ENCODE assay signal across 20 cellular contexts in the genomic region with DNA sequence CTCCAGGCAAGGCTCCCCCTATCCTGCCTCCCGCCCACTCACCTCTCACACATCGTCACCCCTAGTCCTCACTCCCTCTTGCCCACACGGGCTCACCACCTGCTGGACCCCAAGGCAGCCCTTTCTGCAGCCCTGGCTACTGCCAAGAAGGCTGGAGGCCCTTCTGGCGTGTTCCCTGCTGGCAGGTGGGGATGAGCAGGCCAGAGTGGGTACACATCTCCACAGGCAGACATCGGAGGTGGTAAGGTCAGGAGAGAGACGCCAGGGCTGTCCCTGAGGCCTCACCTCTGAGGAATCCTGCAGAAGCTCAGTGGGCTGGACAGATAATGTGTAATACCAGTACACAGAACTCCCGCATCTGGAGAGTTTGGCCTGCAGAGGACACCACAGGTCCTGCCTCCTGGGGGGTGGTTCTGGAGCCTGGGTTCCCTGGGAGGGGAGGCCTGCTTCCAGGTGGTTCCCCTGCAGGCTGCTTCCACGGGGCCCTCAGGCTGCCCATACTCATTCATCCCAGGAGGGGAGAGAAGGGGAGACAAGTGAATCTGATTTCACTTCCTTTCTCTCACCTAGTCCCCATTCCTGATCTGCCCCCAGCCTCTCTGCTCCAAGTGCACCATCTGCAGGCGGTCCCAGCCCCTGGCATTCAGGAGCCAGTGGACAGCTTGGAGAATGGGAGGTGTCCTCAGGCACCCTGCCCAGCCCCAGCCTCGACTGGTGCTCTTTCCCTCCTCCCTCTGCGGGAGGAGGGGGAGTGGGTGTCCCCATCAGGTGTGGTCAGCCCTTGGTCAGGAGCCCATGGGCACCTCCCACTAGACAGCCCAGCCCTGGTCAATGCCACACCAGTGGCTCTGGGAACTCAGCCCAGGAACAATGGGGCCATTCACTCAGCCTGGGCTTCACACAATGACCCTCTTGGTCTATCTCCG. TPM values are rescaled to one million over a fixed set of nuclear protein-coding genes. Genes with fewer than 3 reads are reported as not detected.
A peak's percentile ranks its signal among the peaks of the same experiment; 100 is the strongest.
DNase-seq lines count a peak whose midpoint lies in the region; ATAC-seq and TF ChIP-seq lines count a peak whose summit lies in the region.
"Had no signal": no experiment of that assay in that cellular context is flagged by ENCODE, and none has a peak within 500 bp of the region (broad histone marks: within the 10 kb centered on the region; RNA-seq: fewer than 3 reads in every experiment).

No MANE protein-coding gene starts in this region.

- DNase-seq in COLO829 (ENCODE audit: low spot score) (peak; percentile 84), RWPE2 (ENCODE audit: low spot score) (peak; percentile 42), head of caudate nucleus (peak; percentile 54 to 92 (median 82)), posterior vena cava (ENCODE audit: low spot score) (peak; percentile 56)
- no peak for DNase-seq in activated T-cell treated with anti-CD3 and anti-CD28 coated beads, Interleukin-2, amount 50 U/mL, for 4 hours
- DNase-seq: activated CD8-positive, alpha-beta T cell treated with anti-CD3 and anti-CD28 coated beads, Interleukin-2, amount 10 ng/mL, durations not matched to agents 7 days and 5 days; activated gamma-delta T cell; AML-193; DMS79; lower lobe of right lung; NCI-H1105; stimulated activated CD4-positive, alpha-beta T cell treated with anti-CD3 and anti-CD28 coated beads, Interleukin-4, amount 100 ng/mL, for 1 hour had no signal

- H3K27ac Mint-ChIP-seq in activated T-helper 17 cell treated with anti-CD3 and anti-CD28 coated beads, Interleukin-2, amount 50 U/mL, for 72 hours = no peak overlapping the region
- H3K27ac Mint-ChIP-seq: activated CD8-positive, alpha-beta T cell treated with anti-CD3 and anti-CD28 coated beads, Interleukin-2, amount 10 ng/mL, durations not matched to agents 7 days and 5 days; dendritic cell treated with granulocyte-macrophage colony-stimulating factor and Interleukin-4, amounts not matched to agents 40 ng/mL and 50 ng/mL, for 4 days; IgD-negative memory B cell; nephron; type B pancreatic cell had no signal

- H3K27ac ChIP-seq in RWPE2 (ENCODE audit: poor library complexity, severe bottlenecking) = no peak overlapping the region
- H3K27ac ChIP-seq: lower lobe of right lung, SK-N-MC had no signal

- peaks cover 10% of the 10 kb centered on the region for H3K27me3 ChIP-seq in RWPE2 (ENCODE audit: insufficient read depth, poor library complexity, severe bottlenecking)

- TF ChIP-seq CTCF in RWPE2 (IDR thresholded peaks at IDR 0.05; ENCODE audit: poor library complexity, severe bottlenecking) = no peak

- H3K4me1 ChIP-seq in RWPE2 (ENCODE audit: insufficient read depth, poor library complexity, severe bottlenecking) = no peaks in the 10 kb centered on the region
- H3K4me1 ChIP-seq: lower lobe of right lung had no signal

- ATAC-seq in RWPE2 (ENCODE audit: low read depth) (peak; percentile 18; the same call in 1 of the 3 replicates), HG02763 (IDR thresholded peaks at IDR 0.05; ENCODE audit: unreplicated experiment) (no peak), HG03175 (IDR thresholded peaks at IDR 0.05; ENCODE audit: unreplicated experiment) (no peak)
- ATAC-seq in activated T-cell treated with anti-CD3 and anti-CD28 coated beads, Interleukin-2, amount 50 U/mL, for 4 hours = no peak
- ATAC-seq in activated T-helper 17 cell treated with anti-CD3 and anti-CD28 coated beads, Interleukin-2, amount 50 U/mL, for 72 hours (replicated peaks) = no peak
- ATAC-seq: activated CD8-positive, alpha-beta T cell treated with anti-CD3 and anti-CD28 coated beads, Interleukin-2, amount 10 ng/mL, durations not matched to agents 7 days and 5 days; lower lobe of right lung had no signal

- H3K4me1 Mint-ChIP-seq in activated T-cell treated with anti-CD3 and anti-CD28 coated beads, Interleukin-2, amount 50 U/mL, for 4 hours (ENCODE audit: low read depth) = no peaks in the 10 kb centered on the region
- H3K4me1 Mint-ChIP-seq in activated T-helper 17 cell treated with anti-CD3 and anti-CD28 coated beads, Interleukin-2, amount 50 U/mL, for 72 hours = no peaks in the 10 kb centered on the region

- H3K4me3 Mint-ChIP-seq in activated T-cell treated with anti-CD3 and anti-CD28 coated beads, Interleukin-2, amount 50 U/mL, for 4 hours = no peak overlapping the region
- H3K4me3 Mint-ChIP-seq in activated T-helper 17 cell treated with anti-CD3 and anti-CD28 coated beads, Interleukin-2, amount 50 U/mL, for 72 hours = no peak overlapping the region
- H3K4me3 Mint-ChIP-seq: activated CD8-positive, alpha-beta T cell treated with anti-CD3 and anti-CD28 coated beads, Interleukin-2, amount 10 ng/mL, durations not matched to agents 7 days and 5 days; dendritic cell treated with granulocyte-macrophage colony-stimulating factor and Interleukin-4, amounts not matched to agents 40 ng/mL and 50 ng/mL, for 4 days; IgD-negative memory B cell; nephron; type B pancreatic cell had no signal

- H3K9me3 Mint-ChIP-seq in activated T-cell treated with anti-CD3 and anti-CD28 coated beads, Interleukin-2, amount 50 U/mL, for 4 hours = no peaks in the 10 kb centered on the region
- H3K9me3 Mint-ChIP-seq in activated T-helper 17 cell treated with anti-CD3 and anti-CD28 coated beads, Interleukin-2, amount 50 U/mL, for 72 hours = no peaks in the 10 kb centered on the region
- H3K9me3 Mint-ChIP-seq: dendritic cell treated with granulocyte-macrophage colony-stimulating factor and Interleukin-4, amounts not matched to agents 40 ng/mL and 50 ng/mL, for 4 days; IgD-negative memory B cell; nephron; type B pancreatic cell had no signal

- peaks cover 25% of the 10 kb centered on the region for H3K27me3 Mint-ChIP-seq in activated T-cell treated with anti-CD3 and anti-CD28 coated beads, Interleukin-2, amount 50 U/mL, for 4 hours (ENCODE audit: low read depth)
- peaks cover 19% of the 10 kb centered on the region for H3K27me3 Mint-ChIP-seq in activated T-helper 17 cell treated with anti-CD3 and anti-CD28 coated beads, Interleukin-2, amount 50 U/mL, for 72 hours

- H3K36me3 ChIP-seq in RWPE2 (ENCODE audit: low read depth) = no peaks in the 10 kb centered on the region
- H3K36me3 ChIP-seq: lower lobe of right lung had no signal

- intact Hi-C loops in head of caudate nucleus (cut with DNase I) = no loop called here
- intact Hi-C loops in posterior vena cava (cut with DNase I) = loop anchor here in 1 of 2 donors (10.0 kb wide), 1 partner anchor 697 kb away; no protein-coding TSS in a partner anchor

- no peaks in the 10 kb centered on the region for H3K36me3 Mint-ChIP-seq in activated T-cell treated with anti-CD3 and anti-CD28 coated beads, Interleukin-2, amount 50 U/mL, for 4 hours (ENCODE audit: insufficient read depth)
- H3K36me3 Mint-ChIP-seq in activated T-helper 17 cell treated with anti-CD3 and anti-CD28 coated beads, Interleukin-2, amount 50 U/mL, for 72 hours (ENCODE audit: low read depth) = no peaks in the 10 kb centered on the region
- H3K36me3 Mint-ChIP-seq: IgD-negative memory B cell, type B pancreatic cell had no signal

- no peaks in the 10 kb centered on the region for H3K9me3 ChIP-seq in RWPE2 (ENCODE audit: severe bottlenecking)
- H3K9me3 ChIP-seq: lower lobe of right lung had no signal

- H3K4me3 ChIP-seq in RWPE2 (ENCODE audit: severe bottlenecking) = no peak overlapping the region
- H3K4me3 ChIP-seq: lower lobe of right lung, SK-N-MC had no signal

RNA-seq across cellular contexts. Expression of a gene that starts 6.1 kb away (rescaled TPM):
- 1 to 10 TPM; 3.3 to 5.2 TPM for total RNA-seq in posterior vena cava
- total RNA-seq in activated T-cell treated with anti-CD3 and anti-CD28 coated beads, Interleukin-2, amount 50 U/mL, for 4 hours = under 1 TPM in 2 of 3 donors, not detected in 1; 0.08 to 0.25 TPM
- not detected for total RNA-seq in activated T-helper 17 cell treated with anti-CD3 and anti-CD28 coated beads, Interleukin-2, amount 50 U/mL, for 72 hours
- total RNA-seq: activated CD8-positive, alpha-beta T cell treated with anti-CD3 and anti-CD28 coated beads, Interleukin-2, amount 10 ng/mL, durations not matched to agents 7 days and 5 days had no signal
